Comparison of ENCODE assay signal across 14 cellular contexts in the genomic region with DNA sequence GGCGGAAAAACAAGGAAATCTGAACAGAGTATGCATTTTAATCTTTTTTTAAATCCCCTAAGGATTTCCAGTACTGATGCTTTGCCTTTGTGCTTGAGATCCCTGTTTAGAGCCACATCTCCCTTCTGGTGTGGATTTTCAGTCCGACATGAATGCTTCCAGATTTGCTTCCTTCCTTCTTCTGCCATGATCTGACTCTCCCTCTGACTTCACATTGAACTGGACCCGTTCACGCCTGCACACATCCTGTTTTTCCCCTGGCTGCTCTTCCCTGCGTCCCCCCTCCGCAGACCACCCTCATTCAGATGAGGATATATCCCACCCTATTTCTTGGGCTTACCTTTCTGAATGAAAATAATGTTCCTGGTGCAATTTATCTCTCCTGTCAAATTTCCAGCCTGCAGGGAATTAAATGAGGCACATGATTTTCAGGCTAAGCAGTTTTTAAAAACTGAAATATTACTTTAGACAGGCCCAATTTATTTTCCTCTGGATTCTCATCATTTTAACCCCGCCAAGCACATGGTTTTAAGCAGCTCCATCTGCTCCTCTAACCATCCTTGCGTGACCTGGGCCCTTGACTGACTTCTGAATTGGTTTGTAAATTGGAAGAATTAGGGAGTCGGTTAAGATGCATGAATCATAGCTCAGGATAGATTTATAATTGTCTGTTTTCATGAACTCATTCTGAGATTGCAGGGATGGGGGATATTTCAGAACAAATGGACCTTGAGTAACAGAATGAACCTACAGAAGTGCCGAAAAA. TPM values are rescaled to one million over a fixed set of nuclear protein-coding genes. Genes with fewer than 3 reads are reported as not detected.
DNase-seq lines count a peak whose midpoint lies in the region; ATAC-seq and TF ChIP-seq lines count a peak whose summit lies in the region.
"Had no signal": no experiment of that assay in that cellular context is flagged by ENCODE, and none has a peak within 500 bp of the region (broad histone marks: within the 10 kb centered on the region; RNA-seq: fewer than 3 reads in every experiment).

No MANE protein-coding gene starts in this region.

- no peaks in the 10 kb centered on the region for H3K9me2 ChIP-seq in SK-N-SH

- TF ChIP-seq RAD21 in SK-N-SH (IDR thresholded peaks at IDR 0.05; ENCODE audit: low read length), result no peak

- peaks cover 3% of the 10 kb centered on the region for H3K9me3 Mint-ChIP-seq in T-helper 2 cell treated with Interferon-gamma antibody and Interleukin-4, amounts not matched to agents 5 μg/mL and 100 μg/mL, for 36 hours
- H3K9me3 Mint-ChIP-seq: activated CD4-positive, alpha-beta T cell treated with anti-CD3 and anti-CD28 coated beads, Interleukin-2, amount 10 ng/mL, durations not matched to agents 7 days and 5 days had no signal

- peaks cover 2 to 20% of the 10 kb centered on the region in 2 experiments; a peak in 3 of 4 replicates for H3K4me1 ChIP-seq in SK-N-SH (ENCODE audit: control insufficient read depth in 1 of 2, insufficient read depth in 2 of 2, low read depth in 1 of 2, low read length in 1 of 2)
- peaks cover 0 to 24% (median 14%) of the 10 kb centered on the region in 4 donors for H3K4me1 ChIP-seq in stomach

- H3K27ac ChIP-seq in SK-N-SH (ENCODE audit: low read depth in 2 of 2, low read length in 1 of 2) (peak overlapping the region in 1 of 2 experiments; percentile 76; a peak in 3 of 4 replicates), stomach (peak overlapping the region in 3 of 5 donors; percentile 33 to 58 (median 43))

- CTCF ChIA-PET in SK-N-SH (lab: Yijun Ruan, JAX), result no interaction called here

- H3F3A ChIP-seq in SK-N-SH (replicated peaks; ENCODE audit: insufficient read depth), result peaks cover 22% of the 10 kb centered on the region

- H3K36me3 ChIP-seq in SK-N-SH (replicated peaks in 1 of 2; ENCODE audit: control insufficient read depth in 1 of 2, insufficient read depth in 2 of 2, low read length in 1 of 2) (peaks cover 0 to 6% of the 10 kb centered on the region in 2 experiments), stomach (no peaks in the 10 kb centered on the region)
- H3K36me3 ChIP-seq: thoracic aorta had no signal

- no peak for TF ChIP-seq POLR2A in stomach (IDR thresholded peaks at IDR 0.05)

- H3K27me3 ChIP-seq in SK-N-SH (ENCODE audit: insufficient read depth), result no peaks in the 10 kb centered on the region
- H3K27me3 ChIP-seq in stomach, result no peaks in the 10 kb centered on the region
- H3K27me3 ChIP-seq: dorsolateral prefrontal cortex had no signal

- peak overlapping the region; percentile 2; the same call in 1 of the 2 replicates for H3K9ac ChIP-seq in SK-N-SH

- H3K79me2 ChIP-seq in SK-N-SH (ENCODE audit: insufficient read depth), result peaks cover 21% of the 10 kb centered on the region; the same call in 1 of the 2 replicates

- ATAC-seq in GM21576 (IDR thresholded peaks at IDR 0.05; ENCODE audit: unreplicated experiment), result no peak

- peaks cover 5% of the 10 kb centered on the region for H3K4me1 Mint-ChIP-seq in T-helper 2 cell treated with Interferon-gamma antibody and Interleukin-4, amounts not matched to agents 5 μg/mL and 100 μg/mL, for 36 hours (ENCODE audit: low read depth)
- H3K4me1 Mint-ChIP-seq: activated CD4-positive, alpha-beta T cell treated with anti-CD3 and anti-CD28 coated beads, Interleukin-2, amount 10 ng/mL, durations not matched to agents 7 days and 5 days had no signal

- no peak overlapping the region for H3K4me3 ChIP-seq in SK-N-SH (ENCODE audit: low read depth in 2 of 2, low read length in 1 of 2)
- no peak overlapping the region for H3K4me3 ChIP-seq in fibroblast of the aortic adventitia (ENCODE audit: low read depth, low read length)
- H3K4me3 ChIP-seq in stomach, result no peak overlapping the region
- H3K4me3 ChIP-seq: dorsolateral prefrontal cortex, thoracic aorta had no signal

- DNase-seq in NCI-H510A treated with DMSO at 0.1 percent for 48 hours (lab: John Stamatoyannopoulos, UW) (peak; percentile 18), NCI-H510A (lab: John Stamatoyannopoulos, UW) (no peak), SK-N-SH (no peak), fibroblast of the aortic adventitia (ENCODE audit: low read depth) (peak; percentile 93), stomach (no peak), RPMI8226 (no peak)
- no peak for DNase-seq in T-helper 2 cell treated with Interferon-gamma antibody and Interleukin-4, amounts not matched to agents 5 μg/mL and 100 μg/mL, for 36 hours (ENCODE audit: low spot score)
- DNase-seq: activated CD4-positive, alpha-beta T cell treated with anti-CD3 and anti-CD28 coated beads, Interleukin-2, amount 10 ng/mL, durations not matched to agents 7 days and 5 days; AML-193; dorsolateral prefrontal cortex; kidney; NK-92 treated with Interleukin-12 subunit alpha and Interleukin-12 subunit beta, amount 100 ng/mL, for 24 hours had no signal

- TF ChIP-seq EP300 in SK-N-SH (IDR thresholded peaks at IDR 0.05; ENCODE audit: borderline replicate concordance in 1 of 2, low read depth in 1 of 2, low read length in 1 of 2) (no peak; a peak in 1 of 4 replicates), stomach (IDR thresholded peaks at IDR 0.05) (no peak)

- TF ChIP-seq CTCF in SK-N-SH (IDR thresholded peaks at IDR 0.05), result no peak
- TF ChIP-seq CTCF in fibroblast of the aortic adventitia (IDR thresholded peaks at IDR 0.05; ENCODE audit: insufficient read depth, low read length), result no peak
- no peak for TF ChIP-seq CTCF in stomach (IDR thresholded peaks at IDR 0.05)

- POLR2A ChIA-PET in SK-N-SH (lab: Yijun Ruan, JAX), result no interaction called here

- no peak overlapping the region for H3K4me3 Mint-ChIP-seq in T-helper 2 cell treated with Interferon-gamma antibody and Interleukin-4, amounts not matched to agents 5 μg/mL and 100 μg/mL, for 36 hours
- H3K4me3 Mint-ChIP-seq: activated CD4-positive, alpha-beta T cell treated with anti-CD3 and anti-CD28 coated beads, Interleukin-2, amount 10 ng/mL, durations not matched to agents 7 days and 5 days had no signal

- peaks cover 1% of the 10 kb centered on the region for H3K27me3 Mint-ChIP-seq in T-helper 2 cell treated with Interferon-gamma antibody and Interleukin-4, amounts not matched to agents 5 μg/mL and 100 μg/mL, for 36 hours (ENCODE audit: low read depth)
- H3K27me3 Mint-ChIP-seq: activated CD4-positive, alpha-beta T cell treated with anti-CD3 and anti-CD28 coated beads, Interleukin-2, amount 10 ng/mL, durations not matched to agents 7 days and 5 days had no signal

- H3K4me2 ChIP-seq in SK-N-SH, result peak overlapping the region; percentile 26

- no peaks in the 10 kb centered on the region for H3K36me3 Mint-ChIP-seq in T-helper 2 cell treated with Interferon-gamma antibody and Interleukin-4, amounts not matched to agents 5 μg/mL and 100 μg/mL, for 36 hours (ENCODE audit: low read depth)

- intact Hi-C loops in stomach (cut with DNase I; ENCODE audit: low total_unique reads), result no loop called here

- no peak overlapping the region for H3K27ac Mint-ChIP-seq in T-helper 2 cell treated with Interferon-gamma antibody and Interleukin-4, amounts not matched to agents 5 μg/mL and 100 μg/mL, for 36 hours
- H3K27ac Mint-ChIP-seq: activated CD4-positive, alpha-beta T cell treated with anti-CD3 and anti-CD28 coated beads, Interleukin-2, amount 10 ng/mL, durations not matched to agents 7 days and 5 days had no signal

- WGBS in SK-N-SH (ENCODE audit: low lambda C conversion rate), result 69% methylated on average over 10 of the region's 10 CpGs
- 62 to 76% (median 73%) methylated on average over 10 of the region's 10 CpGs for WGBS in stomach, 5 donors

- no peak overlapping the region for H2AFZ ChIP-seq in SK-N-SH (ENCODE audit: low read depth)

- no peaks in the 10 kb centered on the region for H4K20me1 ChIP-seq in SK-N-SH (ENCODE audit: insufficient read depth)

- H3K9me3 ChIP-seq in SK-N-SH, result no peaks in the 10 kb centered on the region
- no peaks in the 10 kb centered on the region for H3K9me3 ChIP-seq in stomach
- H3K9me3 ChIP-seq: thoracic aorta had no signal

TF ChIP-seq in SK-N-SH, 30 proteins besides CTCF, POLR2A, EP300 and RAD21:
- TF ChIP-seq, protein P1, sequence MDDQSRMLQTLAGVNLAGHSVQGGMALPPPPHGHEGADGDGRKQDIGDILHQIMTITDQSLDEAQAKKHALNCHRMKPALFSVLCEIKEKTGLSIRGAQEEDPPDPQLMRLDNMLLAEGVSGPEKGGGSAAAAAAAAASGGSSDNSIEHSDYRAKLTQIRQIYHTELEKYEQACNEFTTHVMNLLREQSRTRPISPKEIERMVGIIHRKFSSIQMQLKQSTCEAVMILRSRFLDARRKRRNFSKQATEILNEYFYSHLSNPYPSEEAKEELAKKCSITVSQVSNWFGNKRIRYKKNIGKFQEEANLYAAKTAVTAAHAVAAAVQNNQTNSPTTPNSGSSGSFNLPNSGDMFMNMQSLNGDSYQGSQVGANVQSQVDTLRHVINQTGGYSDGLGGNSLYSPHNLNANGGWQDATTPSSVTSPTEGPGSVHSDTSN (IDR thresholded peaks at IDR 0.05), result peak; percentile 73
- TF ChIP-seq MEF2A (IDR thresholded peaks at IDR 0.05; ENCODE audit: borderline replicate concordance, low read depth) (no peak), POLR2AphosphoS5 (IDR thresholded peaks at IDR 0.05; ENCODE audit: low read depth, low read length) (0 out of 2 replicates have a peak, but pooled peaks have one; percentile 29), TAF1 (IDR thresholded peaks at IDR 0.05; ENCODE audit: borderline replicate concordance, low read depth, low read length) (no peak), GATA2 (CRISPR knock-in tag; IDR thresholded peaks at IDR 0.05) (no peak), MXI1 (IDR thresholded peaks at IDR 0.05; ENCODE audit: low read depth, low read length) (no peak), TCF12 (IDR thresholded peaks at IDR 0.05) (peak; percentile 70; the same call in 1 of the 2 replicates), JUND (IDR thresholded peaks at IDR 0.05) (0 out of 2 replicates have a peak, but pooled peaks have one; percentile 2)

RNA-seq across cellular contexts. Expression of gene BMERB1, which starts 59.2 kb away (rescaled TPM):
- 33.9 and 41.4 TPM in 2 replicates for polyA plus RNA-seq in SK-N-SH (2012; rRNA removed)
- polyA plus RNA-seq in SK-N-SH (2012; cell fraction: cytosol; rRNA removed), result 27.2 and 29.9 TPM in 2 replicates
- 28.1 and 28.4 TPM in 2 replicates for polyA plus RNA-seq in SK-N-SH (2012; cell fraction: nucleus; rRNA removed)
- total RNA-seq in fibroblast of the aortic adventitia (ENCODE audit: low replicate concordance), result 64.3 and 105 TPM in 2 replicates
- total RNA-seq in stomach, result 10 to 100 TPM in 4 of 5 donors, 1 to 10 TPM in 1; 4.6 to 99.5 (median 22.6) TPM
- 10 to 100 TPM; 19.0 to 30.9 (median 29.5) TPM for polyA plus RNA-seq in stomach

Comparison
In these comparisons a context has a peak if more than half of its experiments do, and no peak if none do; other contexts are left out.
1. DNase-seq: peak in NCI-H510A treated with DMSO at 0.1 percent for 48 hours (single experiment) and fibroblast of the aortic adventitia (single experiment); none in NCI-H510A (single experiment), SK-N-SH (single experiment), stomach (single experiment), RPMI8226 (single experiment) and T-helper 2 cell treated with Interferon-gamma antibody and Interleukin-4, amounts not matched to agents 5 μg/mL and 100 μg/mL, for 36 hours (single experiment).